Comparison of ENCODE assay signal across 33 cellular contexts in genomic region chr2:231015462-231015861, GRCh38. TPM values are rescaled to one million over a fixed set of nuclear protein-coding genes. Genes with fewer than 3 reads are reported as not detected.
DNase-seq lines count a peak whose midpoint lies in the region; ATAC-seq, FAIRE-seq and TF ChIP-seq lines count a peak whose summit lies in the region.
"Had no signal": no experiment of that assay in that cellular context is flagged by ENCODE, and none has a peak within 500 bp of the region (broad histone marks: within the 10 kb centered on the region; RNA-seq: fewer than 3 reads in every experiment).

No MANE protein-coding gene starts in this region.

- no peak overlapping the region for H3K4me3 ChIP-seq in HepG2 (replicated peaks in 1 of 3; ENCODE audit: insufficient read depth in 1 of 3, low read depth in 2 of 3, low read length in 3 of 3)
- no peak overlapping the region for H3K4me3 ChIP-seq in right lobe of liver
- H3K4me3 ChIP-seq in endodermal cell (ENCODE audit: low read length): no peak overlapping the region
- no peak overlapping the region for H3K4me3 ChIP-seq in Caco-2 (ENCODE audit: low read depth, low read length)
- H3K4me3 ChIP-seq: body of pancreas, esophagus muscularis mucosa, gastrocnemius medialis, sigmoid colon, stomach, upper lobe of left lung had no signal

- ATAC-seq in HepG2 (peak; percentile 69), right lobe of liver (no peak), GM19463 (IDR thresholded peaks at IDR 0.05; ENCODE audit: unreplicated experiment) (no peak)
- ATAC-seq: body of pancreas; effector memory CD8-positive, alpha-beta T cell; gastrocnemius medialis; naive thymus-derived CD4-positive, alpha-beta T cell had no signal

- H3K36me3 Mint-ChIP-seq in endodermal cell (ENCODE audit: low read depth) (peaks cover 2% of the 10 kb centered on the region), neural crest cell (ENCODE audit: low read depth) (no peaks in the 10 kb centered on the region), Caco-2 (ENCODE audit: insufficient read depth, unreplicated experiment) (peaks cover 8% of the 10 kb centered on the region)
- H3K36me3 Mint-ChIP-seq: activated CD4-positive, alpha-beta memory T cell treated with anti-CD3 and anti-CD28 coated beads for 36 hours; activated naive CD8-positive, alpha-beta T cell treated with anti-CD3 and anti-CD28 coated beads for 36 hours; CD4-positive, alpha-beta memory T cell had no signal

- TF ChIP-seq CTCF in HepG2 (CRISPR knock-in tag; IDR thresholded peaks at IDR 0.05) (no peak), right lobe of liver (IDR thresholded peaks at IDR 0.05) (no peak), endodermal cell (conservative IDR thresholded peaks at IDR 0.05) (no peak), neural crest cell (conservative IDR thresholded peaks at IDR 0.05) (no peak), Caco-2 (IDR thresholded peaks at IDR 0.05; ENCODE audit: insufficient read depth in 1 of 2, low read depth in 1 of 2, low read length in 1 of 2, severe bottlenecking in 1 of 2, unreplicated experiment in 1 of 2) (no peak)

- no peaks in the 10 kb centered on the region for H4K20me1 ChIP-seq in HepG2 (ENCODE audit: insufficient read depth, low read length)

- peak overlapping the region; percentile 8; the same call in 1 of the 2 replicates for H3K4me2 ChIP-seq in HepG2 (ENCODE audit: low read depth, low read length)

- no peak for TF ChIP-seq RAD21 in HepG2 (CRISPR knock-in tag; IDR thresholded peaks at IDR 0.05)

- no peak for FAIRE-seq in HepG2 (lab: Jason Lieb, UNC)
- FAIRE-seq: GM19239, kidney had no signal

- no peak for TF ChIP-seq POLR2A in HepG2 (IDR thresholded peaks at IDR 0.05; ENCODE audit: insufficient read depth in 1 of 2, low read depth in 2 of 2, low read length in 2 of 2)
- no peak for TF ChIP-seq POLR2A in right lobe of liver (IDR thresholded peaks at IDR 0.05)

- no peaks in the 10 kb centered on the region for H3K79me2 ChIP-seq in HepG2 (ENCODE audit: insufficient read depth, low read length)
- H3K79me2 ChIP-seq: parathyroid adenoma had no signal

- intact Hi-C loops in HepG2 (cut with micrococcal nuclease; ENCODE audit: unreplicated experiment): no loop called here
- intact Hi-C loops in right lobe of liver (cut with DNase I): no loop called here
- intact Hi-C loops in Caco-2 (cut with micrococcal nuclease; ENCODE audit: unreplicated experiment): no loop called here

- peaks cover 11% of the 10 kb centered on the region; the same call in 1 of the 2 replicates for H3K4me1 ChIP-seq in HepG2 (ENCODE audit: insufficient read depth, low read length)
- H3K4me1 ChIP-seq in right lobe of liver: peaks cover 0 to 7% (median 0%) of the 10 kb centered on the region in 4 donors
- H3K4me1 ChIP-seq in endodermal cell (ENCODE audit: control insufficient read depth, insufficient read depth, low read length): peaks cover 3% of the 10 kb centered on the region
- peaks cover 53% of the 10 kb centered on the region for H3K4me1 ChIP-seq in Caco-2
- H3K4me1 ChIP-seq: esophagus muscularis mucosa, gastrocnemius medialis, parathyroid adenoma, sigmoid colon, stomach, upper lobe of left lung had no signal

- BruUV-seq in HepG2 (replicated peaks; lab: Mats Ljungman, UMichigan) (no TSS peak), Caco-2 (replicated peaks; lab: Mats Ljungman, UMichigan) (no TSS peak)

- no peaks in the 10 kb centered on the region for H3K4me1 Mint-ChIP-seq in endodermal cell
- H3K4me1 Mint-ChIP-seq in neural crest cell: peaks cover 31% of the 10 kb centered on the region
- H3K4me1 Mint-ChIP-seq in Caco-2 (ENCODE audit: low read depth, unreplicated experiment): peaks cover 39% of the 10 kb centered on the region
- H3K4me1 Mint-ChIP-seq: activated naive CD8-positive, alpha-beta T cell treated with anti-CD3 and anti-CD28 coated beads for 36 hours; CD4-positive, alpha-beta memory T cell; naive thymus-derived CD4-positive, alpha-beta T cell had no signal

- TF ChIP-seq EP300 in HepG2 (IDR thresholded peaks at IDR 0.05; ENCODE audit: low read depth in 2 of 2, low read length in 2 of 2): no peak
- TF ChIP-seq EP300 in HepG2 (CRISPR knock-in tag; IDR thresholded peaks at IDR 0.05; ENCODE audit: borderline replicate concordance): no peak

- H3K27me3 Mint-ChIP-seq in endodermal cell (ENCODE audit: insufficient read depth) (peaks cover 5% of the 10 kb centered on the region), neural crest cell (ENCODE audit: low read depth) (no peaks in the 10 kb centered on the region), Caco-2 (ENCODE audit: insufficient read depth, unreplicated experiment) (no peaks in the 10 kb centered on the region)

- POLR2A ChIA-PET in HepG2 (lab: Yijun Ruan, JAX) (interaction anchor here (0.9 to 3.4 kb wide), 3 partner anchors 8 to 36 kb away, joined by 3 to 41 read pairs (median 5); no protein-coding TSS in a partner anchor), Caco-2 (lab: Charles Lee) (no interaction called here)

- H3K36me3 ChIP-seq in HepG2 (replicated peaks in 1 of 2; ENCODE audit: control insufficient read depth in 1 of 2, insufficient read depth in 2 of 2, low read length in 2 of 2): no peaks in the 10 kb centered on the region
- no peaks in the 10 kb centered on the region for H3K36me3 ChIP-seq in right lobe of liver
- no peaks in the 10 kb centered on the region for H3K36me3 ChIP-seq in endodermal cell (ENCODE audit: control insufficient read depth, insufficient read depth, low read length)
- no peaks in the 10 kb centered on the region for H3K36me3 ChIP-seq in Caco-2 (ENCODE audit: control insufficient read depth, insufficient read depth, low read length)
- H3K36me3 ChIP-seq: esophagus muscularis mucosa, gastrocnemius medialis, sigmoid colon, stomach, upper lobe of left lung had no signal

- H3K27ac Mint-ChIP-seq in endodermal cell (no peak overlapping the region), neural crest cell (ENCODE audit: unreplicated experiment) (peak overlapping the region; percentile 84), Caco-2 (ENCODE audit: unreplicated experiment) (no peak overlapping the region)
- H3K27ac Mint-ChIP-seq: activated CD4-positive, alpha-beta memory T cell treated with anti-CD3 and anti-CD28 coated beads for 36 hours; activated naive CD8-positive, alpha-beta T cell treated with anti-CD3 and anti-CD28 coated beads for 36 hours; CD4-positive, alpha-beta memory T cell; effector memory CD8-positive, alpha-beta T cell; naive thymus-derived CD4-positive, alpha-beta T cell had no signal

- H3K4me3 Mint-ChIP-seq in endodermal cell (no peak overlapping the region), neural crest cell (no peak overlapping the region), Caco-2 (ENCODE audit: unreplicated experiment) (no peak overlapping the region)
- H3K4me3 Mint-ChIP-seq: activated CD4-positive, alpha-beta memory T cell treated with anti-CD3 and anti-CD28 coated beads for 36 hours; activated naive CD8-positive, alpha-beta T cell treated with anti-CD3 and anti-CD28 coated beads for 36 hours; effector memory CD8-positive, alpha-beta T cell; naive thymus-derived CD4-positive, alpha-beta T cell had no signal

- H3K9me3 ChIP-seq in HepG2 (ENCODE audit: low read length) (no peaks in the 10 kb centered on the region), right lobe of liver (no peaks in the 10 kb centered on the region), endodermal cell (ENCODE audit: control insufficient read depth, low read length) (no peaks in the 10 kb centered on the region), Caco-2 (no peaks in the 10 kb centered on the region)
- H3K9me3 ChIP-seq: body of pancreas, esophagus muscularis mucosa, gastrocnemius medialis, sigmoid colon, stomach, upper lobe of left lung had no signal

- CTCF ChIA-PET in HepG2 (lab: Yijun Ruan, JAX; ENCODE audit: low intra/inter-chr PET ratio, low total read pairs): no interaction called here
- CTCF ChIA-PET in Caco-2 (lab: Charles Lee): no interaction called here

- no peak for DNase-seq in HepG2 (ENCODE audit: low spot score)
- DNase-seq in right lobe of liver: no peak
- no peak for DNase-seq in endodermal cell
- DNase-seq in neural crest cell (ENCODE audit: low read depth, low spot score): peak; percentile 25
- no peak for DNase-seq in SKM-1 (lab: John Stamatoyannopoulos, UW; ENCODE audit: unreplicated experiment)
- no peak for DNase-seq in Caco-2
- DNase-seq in stimulated activated CD4-positive, alpha-beta T cell treated with anti-CD3 and anti-CD28 coated beads, Interleukin-4, amount 100 ng/mL, for 4 hours: no peak
- DNase-seq: 8988T; activated CD4-positive, alpha-beta memory T cell treated with anti-CD3 and anti-CD28 coated beads for 36 hours; activated CD4-positive, CD25-positive, alpha-beta regulatory T cell; activated effector memory CD4-positive, alpha-beta T cell treated with Interleukin-2 at 50 U/mL for 16 hours; activated naive CD8-positive, alpha-beta T cell treated with anti-CD3 and anti-CD28 coated beads for 36 hours; body of pancreas; CD4-positive, alpha-beta memory T cell; DMS 273 treated with DMSO at 0.1 percent for 48 hours; effector memory CD8-positive, alpha-beta T cell; gastrocnemius medialis; kidney; mesenchymal stem cell; naive thymus-derived CD4-positive, alpha-beta T cell; NCI-H1105 treated with DMSO at 0.1 percent for 48 hours; NCI-H2081; NCI-H82; OCI-M1; Right ventricle myocardium superior; sigmoid colon; stimulated activated CD4-positive, alpha-beta T cell treated with anti-CD3 and anti-CD28 coated beads, Interleukin-15, amount 100 ng/mL, for 24 hours; stomach; upper lobe of left lung had no signal

- H3K9ac ChIP-seq in HepG2 (ENCODE audit: insufficient read depth, low read depth, low read length) (no peak overlapping the region), endodermal cell (ENCODE audit: extremely low read depth, low read length, poor library complexity, severe bottlenecking) (no peak overlapping the region)
- H3K9ac ChIP-seq: parathyroid adenoma had no signal

- in situ Hi-C loops in HepG2 (cut with HindIII; ENCODE audit: extremely low pct_ligation_motif_present, low pct_unique_long_range_greater_than_20kb): no loop called here

- WGBS in HepG2 (ENCODE audit: low lambda C conversion rate): 13% methylated on average over 6 of the region's 7 CpGs
- no CpG with 5 or more reads among the region's 7 CpGs for WGBS in right lobe of liver (ENCODE audit: insufficient coverage, low coverage, low lambda C conversion rate, missing lambda C conversion rate)
- 56 to 73% methylated on average over 4 to 7 of the region's 7 CpGs for WGBS in endodermal cell (ENCODE audit: insufficient coverage in 1 of 2, insufficient read length in 1 of 2), 2 experiments

- peaks cover 6% of the 10 kb centered on the region for H3K9me3 Mint-ChIP-seq in endodermal cell
- H3K9me3 Mint-ChIP-seq in neural crest cell: no peaks in the 10 kb centered on the region
- H3K9me3 Mint-ChIP-seq in Caco-2 (ENCODE audit: unreplicated experiment): no peaks in the 10 kb centered on the region
- H3K9me3 Mint-ChIP-seq: activated CD4-positive, alpha-beta memory T cell treated with anti-CD3 and anti-CD28 coated beads for 36 hours; activated naive CD8-positive, alpha-beta T cell treated with anti-CD3 and anti-CD28 coated beads for 36 hours; CD4-positive, alpha-beta memory T cell; effector memory CD8-positive, alpha-beta T cell; naive thymus-derived CD4-positive, alpha-beta T cell had no signal

- H2AFZ ChIP-seq in HepG2 (ENCODE audit: low read length): no peak overlapping the region
- H2AFZ ChIP-seq: parathyroid adenoma had no signal

- H3K27me3 ChIP-seq in HepG2 (ENCODE audit: control insufficient read depth in 1 of 2, insufficient read depth in 2 of 2, low read length in 2 of 2) (peaks cover 0 to 38% of the 10 kb centered on the region in 2 experiments; a peak in 4 of 5 replicates), right lobe of liver (no peaks in the 10 kb centered on the region), endodermal cell (ENCODE audit: control insufficient read depth, insufficient read depth, low read length, poor library complexity, severe bottlenecking) (no peaks in the 10 kb centered on the region), Caco-2 (replicated peaks; ENCODE audit: control insufficient read depth, insufficient read depth, low read length) (no peaks in the 10 kb centered on the region)
- H3K27me3 ChIP-seq: body of pancreas, gastrocnemius medialis, upper lobe of left lung had no signal

- H3K27ac ChIP-seq in HepG2 (ENCODE audit: extremely low read length, insufficient read depth, low read length) (no peak overlapping the region), right lobe of liver (no peak overlapping the region), endodermal cell (ENCODE audit: low read depth, low read length) (peak overlapping the region; percentile 89)
- H3K27ac ChIP-seq: body of pancreas, esophagus muscularis mucosa, gastrocnemius medialis, parathyroid adenoma, sigmoid colon, stomach, upper lobe of left lung had no signal

RNA-seq across cellular contexts. Expression of gene SPATA3, which starts 19.5 kb away (rescaled TPM):
- total RNA-seq in HepG2 (2016; rRNA removed; fragmentation: Illumina TruSeq; extraction: Trizol) (not detected in 2 replicates), right lobe of liver (not detected), endodermal cell (not detected), neural crest cell (not detected in 2 replicates), Caco-2 (2022) (not detected in 2 replicates)
- not detected in 2 replicates for total RNA-seq in HepG2 (2016; cell fraction: cytosol; rRNA removed; fragmentation: Illumina TruSeq; extraction: Trizol; ENCODE audit: low read depth)
- total RNA-seq in HepG2 (2016; cell fraction: insoluble cytoplasmic fraction; rRNA removed; fragmentation: Illumina TruSeq; extraction: Trizol): not detected in 2 replicates
- not detected in 2 replicates for total RNA-seq in HepG2 (2016; cell fraction: membrane; rRNA removed; fragmentation: Illumina TruSeq; extraction: Trizol)
- total RNA-seq in HepG2 (2016; cell fraction: nucleus; rRNA removed; fragmentation: Illumina TruSeq; extraction: Trizol): not detected in 2 replicates
- polyA plus RNA-seq in HepG2 (2011; rRNA removed): not detected in 2 replicates
- not detected in 2 replicates for polyA plus RNA-seq in HepG2 (2011; cell fraction: cytosol; rRNA removed)
- not detected in 2 replicates for polyA plus RNA-seq in HepG2 (2011; cell fraction: nucleus; rRNA removed)
- polyA plus RNA-seq in HepG2 (2012): not detected in 2 replicates
- polyA plus RNA-seq in HepG2 (2016; cell fraction: cytosol; fragmentation: Illumina TruSeq; extraction: Trizol; ENCODE audit: low read depth): not detected in 2 replicates
- not detected in 2 replicates for polyA plus RNA-seq in HepG2 (2016; cell fraction: insoluble cytoplasmic fraction; fragmentation: Illumina TruSeq; extraction: Trizol; ENCODE audit: low read depth)
- not detected in 2 replicates for polyA plus RNA-seq in HepG2 (2016; cell fraction: membrane; fragmentation: Illumina TruSeq; extraction: Trizol; ENCODE audit: low read depth)
- polyA plus RNA-seq in HepG2 (2016; cell fraction: nucleus; fragmentation: Illumina TruSeq; extraction: Trizol; ENCODE audit: insufficient read depth, low read depth): not detected in 2 replicates
- polyA minus RNA-seq in HepG2 (2011; rRNA and poly(A)+ RNA removed; ENCODE audit: low replicate concordance): not detected in 2 replicates
- not detected in 2 replicates for polyA minus RNA-seq in HepG2 (2011; cell fraction: cytosol; rRNA and poly(A)+ RNA removed)
- polyA minus RNA-seq in HepG2 (2011; cell fraction: nucleus; rRNA and poly(A)+ RNA removed): not detected in 2 replicates
- not detected for polyA plus RNA-seq in endodermal cell (2013, experiment 1 of 2)
- polyA plus RNA-seq in endodermal cell (2013, experiment 2 of 2): not detected
- total RNA-seq: activated naive CD8-positive, alpha-beta T cell treated with anti-CD3 and anti-CD28 coated beads for 36 hours; body of pancreas; CD4-positive, alpha-beta memory T cell; esophagus muscularis mucosa; gastrocnemius medialis; kidney; naive thymus-derived CD4-positive, alpha-beta T cell; Right ventricle myocardium superior; sigmoid colon; stomach; upper lobe of left lung had no signal
- polyA plus RNA-seq: CD4-positive, alpha-beta memory T cell; naive thymus-derived CD4-positive, alpha-beta T cell; sigmoid colon; stomach had no signal

RNA-seq across cellular contexts. Expression of gene C2orf72, which starts 21.9 kb away (rescaled TPM):
- total RNA-seq in HepG2 (2016; rRNA removed; fragmentation: Illumina TruSeq; extraction: Trizol) (147 and 152 TPM in 2 replicates), right lobe of liver (100 to 1,000 TPM in 2 of 6 experiments, 10 to 100 TPM in 4; 76.0 to 167 (median 85.9) TPM), endodermal cell (1 to 10 TPM; 1.8 to 3.9 TPM), neural crest cell (3.0 and 3.3 TPM in 2 replicates), Caco-2 (2022) (90.5 and 105 TPM in 2 replicates)
- 25.4 and 28.7 TPM in 2 replicates for total RNA-seq in HepG2 (2016; cell fraction: cytosol; rRNA removed; fragmentation: Illumina TruSeq; extraction: Trizol; ENCODE audit: low read depth)
- 131 and 146 TPM in 2 replicates for total RNA-seq in HepG2 (2016; cell fraction: insoluble cytoplasmic fraction; rRNA removed; fragmentation: Illumina TruSeq; extraction: Trizol)
- 109 and 116 TPM in 2 replicates for total RNA-seq in HepG2 (2016; cell fraction: membrane; rRNA removed; fragmentation: Illumina TruSeq; extraction: Trizol)
- total RNA-seq in HepG2 (2016; cell fraction: nucleus; rRNA removed; fragmentation: Illumina TruSeq; extraction: Trizol): 72.4 and 86.5 TPM in 2 replicates
- polyA plus RNA-seq in HepG2 (2011; rRNA removed): 203 and 242 TPM in 2 replicates
- polyA plus RNA-seq in HepG2 (2011; cell fraction: cytosol; rRNA removed): 134 and 156 TPM in 2 replicates
- 216 and 271 TPM in 2 replicates for polyA plus RNA-seq in HepG2 (2011; cell fraction: nucleus; rRNA removed)
- polyA plus RNA-seq in HepG2 (2012): 95.0 and 118 TPM in 2 replicates
- 32.1 and 34.1 TPM in 2 replicates for polyA plus RNA-seq in HepG2 (2016; cell fraction: cytosol; fragmentation: Illumina TruSeq; extraction: Trizol; ENCODE audit: low read depth)
- 143 and 164 TPM in 2 replicates for polyA plus RNA-seq in HepG2 (2016; cell fraction: insoluble cytoplasmic fraction; fragmentation: Illumina TruSeq; extraction: Trizol; ENCODE audit: low read depth)
- polyA plus RNA-seq in HepG2 (2016; cell fraction: membrane; fragmentation: Illumina TruSeq; extraction: Trizol; ENCODE audit: low read depth): 89.2 and 92.3 TPM in 2 replicates
- polyA plus RNA-seq in HepG2 (2016; cell fraction: nucleus; fragmentation: Illumina TruSeq; extraction: Trizol; ENCODE audit: insufficient read depth, low read depth): 155 and 158 TPM in 2 replicates
- 0.05 and 126 TPM in 2 replicates for polyA minus RNA-seq in HepG2 (2011; rRNA and poly(A)+ RNA removed; ENCODE audit: low replicate concordance)
- polyA minus RNA-seq in HepG2 (2011; cell fraction: cytosol; rRNA and poly(A)+ RNA removed): 48.1 and 75.6 TPM in 2 replicates
- 48.4 and 62.5 TPM in 2 replicates for polyA minus RNA-seq in HepG2 (2011; cell fraction: nucleus; rRNA and poly(A)+ RNA removed)
- polyA plus RNA-seq in endodermal cell (2013, experiment 1 of 2): 2.0 TPM
- polyA plus RNA-seq in endodermal cell (2013, experiment 2 of 2): 1.9 TPM
- total RNA-seq: CD4-positive, alpha-beta memory T cell had no signal
- polyA plus RNA-seq: CD4-positive, alpha-beta memory T cell; naive thymus-derived CD4-positive, alpha-beta T cell had no signal

RNA-seq across cellular contexts. Expression of gene PSMD1, which starts 41.2 kb away (rescaled TPM):
- 191 and 287 TPM in 2 replicates for total RNA-seq in HepG2 (2016; rRNA removed; fragmentation: Illumina TruSeq; extraction: Trizol)
- total RNA-seq in HepG2 (2016; cell fraction: cytosol; rRNA removed; fragmentation: Illumina TruSeq; extraction: Trizol; ENCODE audit: low read depth): 27.0 and 34.5 TPM in 2 replicates
- 192 and 276 TPM in 2 replicates for total RNA-seq in HepG2 (2016; cell fraction: insoluble cytoplasmic fraction; rRNA removed; fragmentation: Illumina TruSeq; extraction: Trizol)
- total RNA-seq in HepG2 (2016; cell fraction: membrane; rRNA removed; fragmentation: Illumina TruSeq; extraction: Trizol): 40.7 and 50.7 TPM in 2 replicates
- total RNA-seq in HepG2 (2016; cell fraction: nucleus; rRNA removed; fragmentation: Illumina TruSeq; extraction: Trizol): 131 and 150 TPM in 2 replicates
- 109 and 136 TPM in 2 replicates for polyA plus RNA-seq in HepG2 (2011; rRNA removed)
- polyA plus RNA-seq in HepG2 (2011; cell fraction: cytosol; rRNA removed): 70.3 and 97.3 TPM in 2 replicates
- 59.1 and 61.7 TPM in 2 replicates for polyA plus RNA-seq in HepG2 (2011; cell fraction: nucleus; rRNA removed)
- 63.5 and 69.5 TPM in 2 replicates for polyA plus RNA-seq in HepG2 (2012)
- polyA plus RNA-seq in HepG2 (2016; cell fraction: cytosol; fragmentation: Illumina TruSeq; extraction: Trizol; ENCODE audit: low read depth): 10.9 and 15.6 TPM in 2 replicates
- polyA plus RNA-seq in HepG2 (2016; cell fraction: insoluble cytoplasmic fraction; fragmentation: Illumina TruSeq; extraction: Trizol; ENCODE audit: low read depth): 202 TPM in 2 replicates
- polyA plus RNA-seq in HepG2 (2016; cell fraction: membrane; fragmentation: Illumina TruSeq; extraction: Trizol; ENCODE audit: low read depth): 21.2 and 25.3 TPM in 2 replicates
- 130 and 134 TPM in 2 replicates for polyA plus RNA-seq in HepG2 (2016; cell fraction: nucleus; fragmentation: Illumina TruSeq; extraction: Trizol; ENCODE audit: insufficient read depth, low read depth)
- 421 and 438 TPM in 2 replicates for polyA minus RNA-seq in HepG2 (2011; rRNA and poly(A)+ RNA removed; ENCODE audit: low replicate concordance)
- polyA minus RNA-seq in HepG2 (2011; cell fraction: cytosol; rRNA and poly(A)+ RNA removed): 58.8 and 72.8 TPM in 2 replicates
- polyA minus RNA-seq in HepG2 (2011; cell fraction: nucleus; rRNA and poly(A)+ RNA removed): 145 and 196 TPM in 2 replicates
- 10 to 100 TPM; 46.4 to 62.3 (median 55.5) TPM for total RNA-seq in right lobe of liver
- total RNA-seq in endodermal cell: 100 to 1,000 TPM; 148 to 158 TPM
- 102 TPM for polyA plus RNA-seq in endodermal cell (2013, experiment 1 of 2)
- 99.3 TPM for polyA plus RNA-seq in endodermal cell (2013, experiment 2 of 2)
- 128 and 146 TPM in 2 replicates for total RNA-seq in neural crest cell
- 120 and 126 TPM in 2 replicates for total RNA-seq in Caco-2 (2022)
